5 cellular contexts compared by ENCODE assay signal in genomic region chr5:147845618-147846017, GRCh38. TPM values are rescaled to one million over a fixed set of nuclear protein-coding genes. Genes with fewer than 3 reads are reported as not detected.
"Had no signal": no experiment of that assay in that cellular context is flagged by ENCODE, and none has a peak within 500 bp of the region (broad histone marks: within the 10 kb centered on the region; RNA-seq: fewer than 3 reads in every experiment).

No MANE protein-coding gene starts in this region.

- DNase-seq: IMR-90 had no signal

- ATAC-seq: HepG2, K562 had no signal

RNA-seq across cellular contexts. Expression of gene SPINK1, which starts 14.1 kb away (rescaled TPM):
- total RNA-seq: HT1080, IMR-90 had no signal

RNA-seq across cellular contexts. Expression of gene SCGB3A2, which starts 32.9 kb away (rescaled TPM):
- total RNA-seq: HepG2, HT-29, HT1080, IMR-90 had no signal
